In genomic region chr2:65015731-65016130, GRCh38 we compare ENCODE assay signal across 22 cellular contexts.
"Had no signal": no experiment of that assay in that cellular context is flagged by ENCODE, and none has a peak within 500 bp of the region (broad histone marks: within the 10 kb centered on the region; RNA-seq: fewer than 3 reads in every experiment).

No MANE protein-coding gene starts in this region.

- H3K27me3 ChIP-seq: adrenal gland had no signal

- H3K4me3 ChIP-seq: adrenal gland, skin epidermis had no signal

- H3K9me3 Mint-ChIP-seq: activated CD8-positive, alpha-beta T cell treated with anti-CD3 and anti-CD28 coated beads for 36 hours; activated naive CD4-positive, alpha-beta T cell treated with anti-CD3 and anti-CD28 coated beads, Interleukin-2, amount 50 U/mL, for 24 hours; activated T-cell treated with anti-CD3 and anti-CD28 coated beads, Interleukin-2, amount 50 U/mL, for 4 hours; brain; central memory CD8-positive, alpha-beta T cell; effector memory CD8-positive, alpha-beta T cell; naive thymus-derived CD8-positive, alpha-beta T cell; WTC11 had no signal

- H3K27ac Mint-ChIP-seq: activated CD8-positive, alpha-beta T cell treated with anti-CD3 and anti-CD28 coated beads for 36 hours; activated naive CD4-positive, alpha-beta T cell treated with anti-CD3 and anti-CD28 coated beads, Interleukin-2, amount 50 U/mL, for 24 hours had no signal

- H3K36me3 Mint-ChIP-seq: WTC11 had no signal

- H3K9me3 ChIP-seq: adrenal gland had no signal

- ATAC-seq: activated CD8-positive, alpha-beta T cell treated with anti-CD3 and anti-CD28 coated beads for 36 hours; activated T-cell treated with anti-CD3 and anti-CD28 coated beads, Interleukin-2, amount 50 U/mL, for 4 hours; effector memory CD8-positive, alpha-beta T cell; left lobe of liver; naive thymus-derived CD8-positive, alpha-beta T cell; WTC11 had no signal

- H3K4me3 Mint-ChIP-seq: activated CD8-positive, alpha-beta T cell treated with anti-CD3 and anti-CD28 coated beads for 36 hours; activated naive CD4-positive, alpha-beta T cell treated with anti-CD3 and anti-CD28 coated beads, Interleukin-2, amount 50 U/mL, for 24 hours; activated T-cell treated with anti-CD3 and anti-CD28 coated beads, Interleukin-2, amount 50 U/mL, for 4 hours; brain; central memory CD8-positive, alpha-beta T cell; effector memory CD8-positive, alpha-beta T cell; naive thymus-derived CD8-positive, alpha-beta T cell; WTC11 had no signal

- H3K4me1 Mint-ChIP-seq: central memory CD8-positive, alpha-beta T cell had no signal

- H3K27ac ChIP-seq: adrenal gland, epithelial cell of prostate had no signal

- DNase-seq: activated CD4-positive, alpha-beta T cell treated with anti-CD3 and anti-CD28 coated beads for 48 hours; activated CD8-positive, alpha-beta T cell treated with anti-CD3 and anti-CD28 coated beads for 36 hours; activated effector memory CD4-positive, alpha-beta T cell treated with Interleukin-2 at 50 U/mL for 16 hours; activated T-cell treated with anti-CD3 and anti-CD28 coated beads, Interleukin-2, amount 50 U/mL, for 4 hours; adrenal gland; effector memory CD8-positive, alpha-beta T cell; hippocampal formation; naive thymus-derived CD8-positive, alpha-beta T cell; nucleus accumbens; stimulated activated CD4-positive, alpha-beta T cell treated with anti-CD3 and anti-CD28 coated beads, Interleukin-15, amount 100 ng/mL, for 24 hours; stimulated activated CD4-positive, alpha-beta T cell treated with anti-CD3 and anti-CD28 coated beads, Interleukin-4, amount 100 ng/mL, for 1 hour; stimulated activated naive CD4-positive, alpha-beta T cell treated with Interleukin-2 at 50 U/mL for 16 hours; substantia nigra; T-helper 2 cell; trophoblast cell had no signal

- H3K27me3 Mint-ChIP-seq: activated CD8-positive, alpha-beta T cell treated with anti-CD3 and anti-CD28 coated beads for 36 hours; activated naive CD4-positive, alpha-beta T cell treated with anti-CD3 and anti-CD28 coated beads, Interleukin-2, amount 50 U/mL, for 24 hours; central memory CD8-positive, alpha-beta T cell; effector memory CD8-positive, alpha-beta T cell; naive thymus-derived CD8-positive, alpha-beta T cell had no signal
